Comparison of ENCODE assay signal across 14 cellular contexts in genomic region chr17:8380049-8380448, GRCh38. TPM values are rescaled to one million over a fixed set of nuclear protein-coding genes. Genes with fewer than 3 reads are reported as not detected.
DNase-seq lines count a peak whose midpoint lies in the region; ATAC-seq, FAIRE-seq and TF ChIP-seq lines count a peak whose summit lies in the region.
"Had no signal": no experiment of that assay in that cellular context is flagged by ENCODE, and none has a peak within 500 bp of the region (broad histone marks: within the 10 kb centered on the region; RNA-seq: fewer than 3 reads in every experiment).

No MANE protein-coding gene starts in this region.

- H4K20me1 ChIP-seq in DOHH2 (ENCODE audit: control insufficient read depth, insufficient read depth, low read depth, low read length): peaks cover 28% of the 10 kb centered on the region; the same call in 1 of the 2 replicates

- no peak for FAIRE-seq in A549 (lab: Jason Lieb, UNC)
- FAIRE-seq: urothelium cell line had no signal

- H3K27ac ChIP-seq in A549 (peak overlapping the region in 1 of 2 experiments; percentile 99; a peak in 1 of 6 replicates), DOHH2 (ENCODE audit: low read depth, low read length) (no peak overlapping the region; the same call in 1 of the 2 replicates), SK-N-MC (peak overlapping the region; percentile 87)
- H3K27ac ChIP-seq: body of pancreas, esophagus squamous epithelium, SJCRH30 had no signal

- TF ChIP-seq POLR2A in A549 (IDR thresholded peaks at IDR 0.05; ENCODE audit: low read length): no peak

- H3K4me1 Mint-ChIP-seq in stimulated activated naive B cell treated with anti-CD40 and anti-IgM and Interleukin-4, amounts not matched to agents 10 μg/mL and 1 μg/mL and 100 μg/mL, for 72 hours: peaks cover 32 to 70% of the 10 kb centered on the region in 2 donors

- peak overlapping the region; percentile 59 for H3K9ac ChIP-seq in SK-N-MC (ENCODE audit: insufficient read length)

- peaks cover 51 to 65% of the 10 kb centered on the region in 2 donors for H3K36me3 Mint-ChIP-seq in stimulated activated naive B cell treated with anti-CD40 and anti-IgM and Interleukin-4, amounts not matched to agents 10 μg/mL and 1 μg/mL and 100 μg/mL, for 72 hours

- TF ChIP-seq RAD21 in A549 (conservative IDR thresholded peaks at IDR 0.05 in 1 of 2, IDR thresholded peaks at IDR 0.05 in 1 of 2): no peak

- no peaks in the 10 kb centered on the region for H3K9me3 ChIP-seq in A549
- no peaks in the 10 kb centered on the region for H3K9me3 ChIP-seq in DOHH2 (ENCODE audit: control insufficient read depth, insufficient read depth, low read length)
- H3K9me3 ChIP-seq in SK-N-MC (ENCODE audit: low read depth, low read length): no peaks in the 10 kb centered on the region
- H3K9me3 ChIP-seq: body of pancreas, esophagus squamous epithelium, SJCRH30 had no signal

- POLR2A ChIA-PET in A549 (lab: Yijun Ruan, JAX): no interaction called here

- ATAC-seq in A549: no peak
- ATAC-seq in GM21786 (IDR thresholded peaks at IDR 0.05; ENCODE audit: unreplicated experiment): no peak
- no peak for ATAC-seq in stimulated activated naive B cell treated with anti-CD40 and anti-IgM and Interleukin-4, amounts not matched to agents 10 μg/mL and 1 μg/mL and 100 μg/mL, for 72 hours (replicated peaks)
- ATAC-seq: body of pancreas had no signal

- peak overlapping the region; percentile 95 for H3K4me2 ChIP-seq in A549
- H3K4me2 ChIP-seq in DOHH2 (ENCODE audit: low read length): peak overlapping the region; percentile 75

- H3F3A ChIP-seq in DOHH2 (ENCODE audit: control insufficient read depth, insufficient read depth): peaks cover 67% of the 10 kb centered on the region

- TF ChIP-seq CTCF in A549 (IDR thresholded peaks at IDR 0.05) (no peak), DOHH2 (IDR thresholded peaks at IDR 0.05; ENCODE audit: low read depth, low read length, poor library complexity, severe bottlenecking) (no peak), fibroblast of mammary gland (conservative IDR thresholded peaks at IDR 0.05; ENCODE audit: control insufficient read depth, insufficient read depth, low read depth, low read length) (no peak)

- H3K4me3 ChIP-seq in A549 (peak overlapping the region; percentile 97; the same call in 2 of the 3 replicates), DOHH2 (ENCODE audit: low read length) (peak overlapping the region; percentile 78), SK-N-MC (peak overlapping the region; percentile 88), fibroblast of mammary gland (ENCODE audit: control insufficient read depth, low read depth, low read length) (peak overlapping the region; percentile 17)
- H3K4me3 ChIP-seq: body of pancreas, SJCRH30 had no signal

- CTCF ChIA-PET in A549 (lab: Yijun Ruan, JAX): no interaction called here

- intact Hi-C loops in head of caudate nucleus (cut with DNase I): no loop called here

- DNase-seq in A549 (ENCODE audit: low read depth in 1 of 2, low spot score in 1 of 2) (no peak), SK-N-MC (ENCODE audit: low read depth, low spot score) (no peak), fibroblast of mammary gland (ENCODE audit: low read depth) (no peak), head of caudate nucleus (no peak)
- DNase-seq in stimulated activated CD4-positive, alpha-beta T cell treated with anti-CD3 and anti-CD28 coated beads, Interleukin-2, amount 100 ng/mL, for 24 hours: no peak
- no peak for DNase-seq in stimulated activated naive B cell treated with anti-CD40 and anti-IgM and Interleukin-4, amounts not matched to agents 10 μg/mL and 1 μg/mL and 100 μg/mL, for 72 hours
- DNase-seq: body of pancreas, esophagus squamous epithelium, MV-4-11, NCI-H510A treated with DMSO at 0.1 percent for 48 hours, SJCRH30 had no signal

- no peaks in the 10 kb centered on the region for H3K27me3 Mint-ChIP-seq in stimulated activated naive B cell treated with anti-CD40 and anti-IgM and Interleukin-4, amounts not matched to agents 10 μg/mL and 1 μg/mL and 100 μg/mL, for 72 hours

- no peaks in the 10 kb centered on the region for H3K9me3 Mint-ChIP-seq in stimulated activated naive B cell treated with anti-CD40 and anti-IgM and Interleukin-4, amounts not matched to agents 10 μg/mL and 1 μg/mL and 100 μg/mL, for 72 hours

- WGBS in A549 (ENCODE audit: missing lambda C conversion rate): 49% methylated on average over 3 of the region's 3 CpGs

- no peaks in the 10 kb centered on the region for H3K27me3 ChIP-seq in DOHH2 (ENCODE audit: control insufficient read depth, low read length)
- H3K27me3 ChIP-seq: body of pancreas, esophagus squamous epithelium had no signal

- H3K36me3 ChIP-seq in DOHH2 (ENCODE audit: control insufficient read depth, low read length): peaks cover 78% of the 10 kb centered on the region
- peaks cover 57% of the 10 kb centered on the region for H3K36me3 ChIP-seq in SK-N-MC (ENCODE audit: insufficient read depth, low read length)

- H3K4me3 Mint-ChIP-seq in stimulated activated naive B cell treated with anti-CD40 and anti-IgM and Interleukin-4, amounts not matched to agents 10 μg/mL and 1 μg/mL and 100 μg/mL, for 72 hours: peak overlapping the region in 1 of 2 donors; percentile 95

- no peak for TF ChIP-seq EP300 in A549 (IDR thresholded peaks at IDR 0.05)

- H3K79me2 ChIP-seq in DOHH2 (ENCODE audit: control insufficient read depth, low read length): peaks cover 63% of the 10 kb centered on the region

- H3K9me2 ChIP-seq in DOHH2 (replicated peaks; ENCODE audit: control insufficient read depth, low read length): no peaks in the 10 kb centered on the region

- no peak overlapping the region for H3K27ac Mint-ChIP-seq in stimulated activated naive B cell treated with anti-CD40 and anti-IgM and Interleukin-4, amounts not matched to agents 10 μg/mL and 1 μg/mL and 100 μg/mL, for 72 hours

- peaks cover 65% of the 10 kb centered on the region for H3K4me1 ChIP-seq in A549
- peaks cover 66% of the 10 kb centered on the region for H3K4me1 ChIP-seq in DOHH2 (ENCODE audit: control insufficient read depth, low read length)

TF ChIP-seq in A549, 52 proteins besides CTCF, POLR2A, EP300 and RAD21:
- TF ChIP-seq JUNB (IDR thresholded peaks at IDR 0.05): no peak
- no peak for TF ChIP-seq CEBPB (IDR thresholded peaks at IDR 0.05)
- TF ChIP-seq KDM5A (IDR thresholded peaks at IDR 0.05): no peak
- no peak for TF ChIP-seq JUN (IDR thresholded peaks at IDR 0.05)
- no peak for TF ChIP-seq HMGXB4 (CRISPR knock-in tag; IDR thresholded peaks at IDR 0.05; ENCODE audit: borderline replicate concordance)
- TF ChIP-seq HES2 (IDR thresholded peaks at IDR 0.05): no peak
- no peak for TF ChIP-seq SMC3 (IDR thresholded peaks at IDR 0.05)
- no peak for TF ChIP-seq CHD4 (IDR thresholded peaks at IDR 0.05; ENCODE audit: borderline replicate concordance)
- peak; percentile 62; the same call in 1 of the 2 replicates for TF ChIP-seq FOSB (CRISPR knock-in tag; IDR thresholded peaks at IDR 0.05)
- TF ChIP-seq GATA3 (IDR thresholded peaks at IDR 0.05; ENCODE audit: borderline replicate concordance): no peak
- TF ChIP-seq KDM1A (IDR thresholded peaks at IDR 0.05; ENCODE audit: low read depth): no peak
- peak; percentile 68; the same call in 1 of the 2 replicates for TF ChIP-seq HOXA7 (CRISPR knock-in tag; IDR thresholded peaks at IDR 0.05)
- peak; percentile 46; the same call in 1 of the 2 replicates for TF ChIP-seq TFCP2L1 (CRISPR knock-in tag; IDR thresholded peaks at IDR 0.05)

RNA-seq across cellular contexts. Expression of gene RPL26, which starts 2.9 kb away (rescaled TPM):
- 6,286 and 7,141 TPM in 2 replicates for polyA plus RNA-seq in A549 (2011; rRNA removed)
- polyA plus RNA-seq in A549 (2012; cell fraction: cytosol; rRNA removed): 3,627 and 5,145 TPM in 2 replicates
- 762 and 1,293 TPM in 2 replicates for polyA plus RNA-seq in A549 (2012; cell fraction: nucleus; rRNA removed)
- polyA plus RNA-seq in A549 (2017; fragmentation: RNase III; extraction: RNeasy Plus Mini Kit Qiagen cat#74134 plus additional on column Dnase treatment): 5,521 to 6,159 TPM (median 5,591 TPM) in 3 replicates
- polyA minus RNA-seq in A549 (2011; rRNA and poly(A)+ RNA removed): 905 and 1,060 TPM in 2 replicates

RNA-seq across cellular contexts. Expression of gene RNF222, which starts 17.6 kb away (rescaled TPM):
- polyA plus RNA-seq in A549 (2011; rRNA removed) (not detected in 2 replicates), A549 (2017; fragmentation: RNase III; extraction: RNeasy Plus Mini Kit Qiagen cat#74134 plus additional on column Dnase treatment) (not detected in 3 replicates)
- 0.01 TPM in 1 of 2 replicates, not detected in the other for polyA plus RNA-seq in A549 (2012; cell fraction: cytosol; rRNA removed)
- 0.01 TPM in 1 of 2 replicates, not detected in the other for polyA plus RNA-seq in A549 (2012; cell fraction: nucleus; rRNA removed)
- polyA minus RNA-seq in A549 (2011; rRNA and poly(A)+ RNA removed): not detected in 2 replicates

RNA-seq across cellular contexts. Expression of gene ODF4, which starts 40.4 kb away (rescaled TPM):
- polyA plus RNA-seq in A549 (2011; rRNA removed) (not detected in 2 replicates), A549 (2017; fragmentation: RNase III; extraction: RNeasy Plus Mini Kit Qiagen cat#74134 plus additional on column Dnase treatment) (not detected in 3 replicates)
- polyA plus RNA-seq in A549 (2012; cell fraction: cytosol; rRNA removed): not detected in 2 replicates
- polyA plus RNA-seq in A549 (2012; cell fraction: nucleus; rRNA removed): not detected in 2 replicates
- not detected in 2 replicates for polyA minus RNA-seq in A549 (2011; rRNA and poly(A)+ RNA removed)

RNA-seq across cellular contexts. Expression of gene NDEL1, which starts 55.6 kb away (rescaled TPM):
- polyA plus RNA-seq in A549 (2011; rRNA removed): 71.0 and 91.0 TPM in 2 replicates
- polyA plus RNA-seq in A549 (2012; cell fraction: cytosol; rRNA removed): 55.0 and 65.1 TPM in 2 replicates
- polyA plus RNA-seq in A549 (2012; cell fraction: nucleus; rRNA removed): 115 and 146 TPM in 2 replicates
- polyA plus RNA-seq in A549 (2017; fragmentation: RNase III; extraction: RNeasy Plus Mini Kit Qiagen cat#74134 plus additional on column Dnase treatment): 50.7 to 53.3 TPM (median 51.5 TPM) in 3 replicates
- polyA minus RNA-seq in A549 (2011; rRNA and poly(A)+ RNA removed): 44.7 and 52.2 TPM in 2 replicates

Comparison
In these comparisons a context has a peak if more than half of its experiments do, and no peak if none do; other contexts are left out.
1. H3K4me3 ChIP-seq: peak in every context shown above with its lines; median percentile 97 in A549; 88 in SK-N-MC; 78 in DOHH2; 17 in fibroblast of mammary gland.